In genomic region chr12:109093022-109093918, GRCh38 we compare ENCODE assay signal across 8 cellular contexts. TPM values are rescaled to one million over a fixed set of nuclear protein-coding genes. Genes with fewer than 3 reads are reported as not detected.
DNase-seq lines count a peak whose midpoint lies in the region; ATAC-seq, FAIRE-seq and TF ChIP-seq lines count a peak whose summit lies in the region.

Gene ALKBH2 (minus strand): TSS chr12:109093472. CDS start chr12:109092786, 686 bp downstream.

- peak within 1 kb of the TSS; percentile 60 to 90 for H3K9ac ChIP-seq in kidney (ENCODE audit: low read length in 2 of 2)

- ATAC-seq in GM19023 (IDR thresholded peaks at IDR 0.05; ENCODE audit: unreplicated experiment), result peak; percentile 58
- ATAC-seq in HG03342 (IDR thresholded peaks at IDR 0.05; ENCODE audit: unreplicated experiment), result peak; percentile 67
- peak; percentile 75 for ATAC-seq in activated CD4-positive, CD25-positive, alpha-beta regulatory T cell treated with anti-CD3 and anti-CD28 coated beads, Interleukin-2, amount 50 U/mL, for 24 hours

- peak; percentile 90 for TF ChIP-seq CTCF in AG10803 (conservative IDR thresholded peaks at IDR 0.05; ENCODE audit: low read length)
- TF ChIP-seq CTCF in kidney (IDR thresholded peaks at IDR 0.05; ENCODE audit: borderline replicate concordance, extremely low read depth, insufficient read depth), result peak; percentile 95

- H3K4me3 ChIP-seq in AG10803 (ENCODE audit: low read length) (peak within 1 kb of the TSS; percentile 89), kidney (ENCODE audit: low read length in 2 of 2) (peak within 1 kb of the TSS; percentile 72 to 94)

- peak; percentile 87 for DNase-seq in AG10803 (ENCODE audit: low read depth)
- peak; percentile 85 to 95 for DNase-seq in NCI-H446 (lab: John Stamatoyannopoulos, UW)
- peak; percentile 91 for DNase-seq in cerebellar cortex (ENCODE audit: low spot score)
- peak; percentile 98 for DNase-seq in kidney
- peak; percentile 96 for DNase-seq in stimulated activated CD4-positive, alpha-beta T cell treated with anti-CD3 and anti-CD28 coated beads, Interleukin-15, amount 100 ng/mL, for 24 hours

- peak within 1 kb of the TSS; percentile 7 to 70 for H3K27ac ChIP-seq in kidney (ENCODE audit: low read depth in 2 of 2, low read length in 2 of 2)

- H3K9me3 ChIP-seq in kidney (ENCODE audit: control insufficient read depth in 1 of 2, low read length in 2 of 2), result no peaks in the 10 kb centered on the region

- intact Hi-C loops in kidney (cut with DNase I), result no loop called here

- no peak for FAIRE-seq in kidney (lab: Jason Lieb, UNC)

- H3K36me3 ChIP-seq in kidney (ENCODE audit: control insufficient read depth in 1 of 2, insufficient read depth in 2 of 2, low read length in 2 of 2), result peaks cover 2 to 3% of the 10 kb centered on the region in 2 donors

- peaks cover 6 to 14% of the 10 kb centered on the region in 2 donors for H3K4me1 ChIP-seq in kidney (ENCODE audit: control insufficient read depth in 1 of 2, insufficient read depth in 1 of 2, low read depth in 1 of 2, low read length in 2 of 2)

RNA-seq across cellular contexts. Expression of gene ALKBH2, which starts in this region (rescaled TPM):
- total RNA-seq in kidney, result 14.7 TPM
- 18.8 TPM for polyA plus RNA-seq in kidney (ENCODE audit: insufficient read depth, low read depth, low replicate concordance)

Comparison
In these comparisons a context has a peak if more than half of its experiments do, and no peak if none do; other contexts are left out.
1. Peak in every context shown above with its lines: DNase-seq, ATAC-seq, H3K4me3 ChIP-seq and H3K27ac ChIP-seq.